Comparison of ENCODE assay signal across 24 cellular contexts in the genomic region with DNA sequence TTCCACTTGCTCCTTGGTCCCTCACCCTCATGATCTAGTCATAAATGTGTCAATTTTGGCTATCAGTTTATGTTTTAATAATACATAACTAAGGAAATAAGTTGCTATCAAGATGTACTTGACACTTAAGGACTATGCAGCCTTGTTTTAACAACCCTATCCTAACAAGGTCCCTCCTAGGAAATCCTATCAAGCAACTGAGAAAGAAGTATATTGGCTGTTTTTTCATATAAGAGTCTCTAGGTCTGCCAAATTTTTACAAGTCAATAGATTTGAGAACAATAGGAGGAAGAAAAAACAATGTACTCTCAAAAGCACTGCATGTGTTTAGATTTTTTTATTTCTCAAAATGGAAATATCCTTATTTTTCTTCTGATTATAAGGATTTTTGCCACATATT. TPM values are rescaled to one million over a fixed set of nuclear protein-coding genes. Genes with fewer than 3 reads are reported as not detected.
A peak's percentile ranks its signal among the peaks of the same experiment; 100 is the strongest.
DNase-seq lines count a peak whose midpoint lies in the region; ATAC-seq, FAIRE-seq and TF ChIP-seq lines count a peak whose summit lies in the region.
"Had no signal": no experiment of that assay in that cellular context is flagged by ENCODE, and none has a peak within 500 bp of the region (broad histone marks: within the 10 kb centered on the region; RNA-seq: fewer than 3 reads in every experiment).

No MANE protein-coding gene starts in this region.

- H3K36me3 ChIP-seq in right lobe of liver, result no peaks in the 10 kb centered on the region
- no peaks in the 10 kb centered on the region for H3K36me3 ChIP-seq in HepG2 (replicated peaks in 1 of 2; ENCODE audit: control insufficient read depth in 1 of 2, insufficient read depth in 2 of 2, low read length in 2 of 2)
- no peaks in the 10 kb centered on the region for H3K36me3 ChIP-seq in sigmoid colon
- H3K36me3 ChIP-seq: BE2C, HAP-1 had no signal

- POLR2A ChIA-PET in HepG2 (lab: Yijun Ruan, JAX), result no interaction called here

- H3K9ac ChIP-seq in HepG2 (ENCODE audit: insufficient read depth, low read depth, low read length), result no peak overlapping the region

- H3K79me2 ChIP-seq in HepG2 (ENCODE audit: insufficient read depth, low read length), result no peaks in the 10 kb centered on the region

- no peak overlapping the region for H3K4me3 ChIP-seq in right lobe of liver
- no peak overlapping the region for H3K4me3 ChIP-seq in HepG2 (replicated peaks in 1 of 3; ENCODE audit: insufficient read depth in 1 of 3, low read depth in 2 of 3, low read length in 3 of 3)
- no peak overlapping the region for H3K4me3 ChIP-seq in sigmoid colon
- H3K4me3 ChIP-seq: GM12878, HAP-1 had no signal

- no peaks in the 10 kb centered on the region for H3K27me3 ChIP-seq in right lobe of liver
- H3K27me3 ChIP-seq in HepG2 (ENCODE audit: control insufficient read depth in 1 of 2, insufficient read depth in 2 of 2, low read length in 2 of 2), result no peaks in the 10 kb centered on the region
- H3K27me3 ChIP-seq in sigmoid colon, result no peaks in the 10 kb centered on the region

- ATAC-seq in right lobe of liver (peak; percentile 23 to 58 (median 44)), HepG2 (no peak), left lobe of liver (peak; percentile 17)

- no peak for DNase-seq in right lobe of liver
- DNase-seq in HepG2 (ENCODE audit: low spot score), result no peak
- DNase-seq in left lobe of liver (ENCODE audit: low spot score), result no peak
- no peak for DNase-seq in sigmoid colon
- no peak for DNase-seq in H54 (ENCODE audit: insufficient read length, low spot score)
- no peak for DNase-seq in NCI-H69 (lab: John Stamatoyannopoulos, UW)
- DNase-seq: ACHN; BE2C; C1 segment of cervical spinal cord; CD4-positive, CD25-positive, alpha-beta regulatory T cell; CD8-positive, alpha-beta memory T cell; COR-L47; DMS 273 treated with DMSO at 0.1 percent for 48 hours; DMS53; DND-41; EL; IMR-90 had no signal

- TF ChIP-seq POLR2A in right lobe of liver (IDR thresholded peaks at IDR 0.05), result no peak
- TF ChIP-seq POLR2A in HepG2 (IDR thresholded peaks at IDR 0.05; ENCODE audit: insufficient read depth in 1 of 2, low read depth in 2 of 2, low read length in 2 of 2), result no peak
- TF ChIP-seq POLR2A in sigmoid colon (IDR thresholded peaks at IDR 0.05), result no peak
- TF ChIP-seq POLR2A in H54 (IDR thresholded peaks at IDR 0.05; ENCODE audit: low read depth, low read length), result no peak

- no peak overlapping the region for H3K4me2 ChIP-seq in HepG2 (ENCODE audit: low read depth, low read length)

- TF ChIP-seq CTCF in right lobe of liver (IDR thresholded peaks at IDR 0.05), result no peak
- no peak for TF ChIP-seq CTCF in HepG2 (CRISPR knock-in tag; IDR thresholded peaks at IDR 0.05)
- no peak for TF ChIP-seq CTCF in sigmoid colon (IDR thresholded peaks at IDR 0.05)

- H3K4me1 ChIP-seq in right lobe of liver, result no peaks in the 10 kb centered on the region
- H3K4me1 ChIP-seq in HepG2 (ENCODE audit: insufficient read depth, low read length), result no peaks in the 10 kb centered on the region
- peaks cover 0 to 71% (median 47%) of the 10 kb centered on the region in 4 donors for H3K4me1 ChIP-seq in sigmoid colon
- H3K4me1 ChIP-seq: BE2C had no signal

- TF ChIP-seq EP300 in HepG2 (IDR thresholded peaks at IDR 0.05; ENCODE audit: low read depth in 2 of 2, low read length in 2 of 2) (no peak), HepG2 (CRISPR knock-in tag; IDR thresholded peaks at IDR 0.05; ENCODE audit: borderline replicate concordance) (no peak), sigmoid colon (IDR thresholded peaks at IDR 0.05) (no peak)

- no peaks in the 10 kb centered on the region for H4K20me1 ChIP-seq in HepG2 (ENCODE audit: insufficient read depth, low read length)

- no TSS peak for BruUV-seq in HepG2 (replicated peaks; lab: Mats Ljungman, UMichigan)

- in situ Hi-C loops in HepG2 (cut with HindIII; ENCODE audit: extremely low pct_ligation_motif_present, low pct_unique_long_range_greater_than_20kb), result no loop called here

- H2AFZ ChIP-seq in HepG2 (ENCODE audit: low read length), result no peak overlapping the region

- H3K27ac ChIP-seq in right lobe of liver (no peak overlapping the region), HepG2 (ENCODE audit: extremely low read length, insufficient read depth, low read length) (no peak overlapping the region), sigmoid colon (peak overlapping the region in 3 of 4 donors; percentile 15 to 93 (median 85))
- H3K27ac ChIP-seq: HL-60 had no signal

- H3K9me3 ChIP-seq in right lobe of liver (no peaks in the 10 kb centered on the region), HepG2 (ENCODE audit: low read length) (no peaks in the 10 kb centered on the region), sigmoid colon (no peaks in the 10 kb centered on the region)
- H3K9me3 ChIP-seq: BE2C, HAP-1 had no signal

- TF ChIP-seq RAD21 in HepG2 (CRISPR knock-in tag; IDR thresholded peaks at IDR 0.05), result no peak

- CTCF ChIA-PET in HepG2 (lab: Yijun Ruan, JAX; ENCODE audit: low intra/inter-chr PET ratio, low total read pairs), result no interaction called here

- intact Hi-C loops in right lobe of liver (cut with DNase I), result no loop called here
- intact Hi-C loops in HepG2 (cut with micrococcal nuclease; ENCODE audit: unreplicated experiment), result no loop called here
- intact Hi-C loops in sigmoid colon (cut with DNase I), result no loop called here

- FAIRE-seq in HepG2 (lab: Jason Lieb, UNC) (no peak), H54 (lab: Jason Lieb, UNC) (no peak)
- FAIRE-seq: A204.1, GM12878, GM19239, H1 had no signal

TF ChIP-seq in HepG2, 621 proteins besides CTCF, POLR2A, EP300 and RAD21 (continues in another document):
- TF ChIP-seq CEBPB (IDR thresholded peaks at IDR 0.05; ENCODE audit: borderline replicate concordance, low read depth, low read length) (no peak), ZNF280D (CRISPR knock-in tag; IDR thresholded peaks at IDR 0.05) (no peak), FOXK2 (IDR thresholded peaks at IDR 0.05) (no peak), ZNF816 (CRISPR knock-in tag; IDR thresholded peaks at IDR 0.05; ENCODE audit: borderline replicate concordance) (no peak), TP53 (CRISPR knock-in tag; conservative IDR thresholded peaks at IDR 0.05) (no peak)
- TF ChIP-seq, protein P1, sequence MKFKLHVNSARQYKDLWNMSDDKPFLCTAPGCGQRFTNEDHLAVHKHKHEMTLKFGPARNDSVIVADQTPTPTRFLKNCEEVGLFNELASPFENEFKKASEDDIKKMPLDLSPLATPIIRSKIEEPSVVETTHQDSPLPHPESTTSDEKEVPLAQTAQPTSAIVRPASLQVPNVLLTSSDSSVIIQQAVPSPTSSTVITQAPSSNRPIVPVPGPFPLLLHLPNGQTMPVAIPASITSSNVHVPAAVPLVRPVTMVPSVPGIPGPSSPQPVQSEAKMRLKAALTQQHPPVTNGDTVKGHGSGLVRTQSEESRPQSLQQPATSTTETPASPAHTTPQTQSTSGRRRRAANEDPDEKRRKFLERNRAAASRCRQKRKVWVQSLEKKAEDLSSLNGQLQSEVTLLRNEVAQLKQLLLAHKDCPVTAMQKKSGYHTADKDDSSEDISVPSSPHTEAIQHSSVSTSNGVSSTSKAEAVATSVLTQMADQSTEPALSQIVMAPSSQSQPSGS (CRISPR knock-in tag; IDR thresholded peaks at IDR 0.05), result no peak

RNA-seq across cellular contexts. Expression of gene FILIP1, which starts 14.7 kb away (rescaled TPM):
- total RNA-seq in right lobe of liver (1 to 10 TPM in 5 of 6 experiments, under 1 TPM in 1; 0.95 to 2.2 (median 1.6) TPM), HepG2 (2016; rRNA removed; fragmentation: Illumina TruSeq; extraction: Trizol) (not detected in 2 replicates), left lobe of liver (1.1 TPM), sigmoid colon (10 to 100 TPM; 47.1 to 72.8 (median 53.8) TPM)
- not detected in 2 replicates for total RNA-seq in HepG2 (2016; cell fraction: cytosol; rRNA removed; fragmentation: Illumina TruSeq; extraction: Trizol; ENCODE audit: low read depth)
- total RNA-seq in HepG2 (2016; cell fraction: insoluble cytoplasmic fraction; rRNA removed; fragmentation: Illumina TruSeq; extraction: Trizol), result not detected in 2 replicates
- not detected in 2 replicates for total RNA-seq in HepG2 (2016; cell fraction: membrane; rRNA removed; fragmentation: Illumina TruSeq; extraction: Trizol)
- total RNA-seq in HepG2 (2016; cell fraction: nucleus; rRNA removed; fragmentation: Illumina TruSeq; extraction: Trizol), result not detected in 2 replicates
- polyA plus RNA-seq in HepG2 (2011; rRNA removed) (not detected in 2 replicates), sigmoid colon (1 to 10 TPM in 1 of 3 donors, under 1 TPM in 2; 0.46 to 2.0 (median 0.60) TPM)
- not detected in 2 replicates for polyA plus RNA-seq in HepG2 (2011; cell fraction: cytosol; rRNA removed)
- polyA plus RNA-seq in HepG2 (2011; cell fraction: nucleus; rRNA removed), result not detected in 2 replicates
- polyA plus RNA-seq in HepG2 (2012), result 0.01 and 0.04 TPM in 2 replicates
- polyA plus RNA-seq in HepG2 (2016; cell fraction: cytosol; fragmentation: Illumina TruSeq; extraction: Trizol; ENCODE audit: low read depth), result not detected in 2 replicates
- not detected in 2 replicates for polyA plus RNA-seq in HepG2 (2016; cell fraction: insoluble cytoplasmic fraction; fragmentation: Illumina TruSeq; extraction: Trizol; ENCODE audit: low read depth)
- polyA plus RNA-seq in HepG2 (2016; cell fraction: membrane; fragmentation: Illumina TruSeq; extraction: Trizol; ENCODE audit: low read depth), result not detected in 2 replicates
- not detected in 2 replicates for polyA plus RNA-seq in HepG2 (2016; cell fraction: nucleus; fragmentation: Illumina TruSeq; extraction: Trizol; ENCODE audit: insufficient read depth, low read depth)
- polyA minus RNA-seq in HepG2 (2011; rRNA and poly(A)+ RNA removed; ENCODE audit: low replicate concordance), result not detected in 2 replicates
- not detected in 2 replicates for polyA minus RNA-seq in HepG2 (2011; cell fraction: cytosol; rRNA and poly(A)+ RNA removed)
- polyA minus RNA-seq in HepG2 (2011; cell fraction: nucleus; rRNA and poly(A)+ RNA removed), result not detected in 2 replicates
- total RNA-seq: CD4-positive, CD25-positive, alpha-beta regulatory T cell; CD8-positive, alpha-beta memory T cell; G401 had no signal
- polyA plus RNA-seq: CD8-positive, alpha-beta memory T cell had no signal

Comparison
In these comparisons a context has a peak if more than half of its experiments do, and no peak if none do; other contexts are left out.
1. H3K27ac ChIP-seq: peak in sigmoid colon (3 of 4); none in right lobe of liver (0 of 3) and HepG2 (single experiment).
2. RNA of gene FILIP1, which starts 14.7 kb away (total RNA-seq): 47.1 to 72.8 TPM in sigmoid colon; 0.95 to 2.2 TPM in right lobe of liver, 1.1 TPM in left lobe of liver (single experiment) and not detected in HepG2; every median in the first group is over 10 times any median in the second.